27 cellular contexts compared by ENCODE assay signal in genomic region chr4:129966175-129966574, GRCh38.
DNase-seq lines count a peak whose midpoint lies in the region; ATAC-seq and TF ChIP-seq lines count a peak whose summit lies in the region.
"Had no signal": no experiment of that assay in that cellular context is flagged by ENCODE, and none has a peak within 500 bp of the region (broad histone marks: within the 10 kb centered on the region; RNA-seq: fewer than 3 reads in every experiment).

No MANE protein-coding gene starts in this region.

- no peak overlapping the region for H3K4me3 ChIP-seq in OCI-LY3 (ENCODE audit: low read length)
- H3K4me3 ChIP-seq: PC-9, SJCRH30 had no signal

- no peak overlapping the region for H3K4me3 Mint-ChIP-seq in HFFc6
- no peak overlapping the region for H3K4me3 Mint-ChIP-seq in activated T-cell treated with anti-CD3 and anti-CD28 coated beads, Interleukin-2, amount 50 U/mL, for 72 hours
- H3K4me3 Mint-ChIP-seq: B cell; CD8-positive, alpha-beta T cell had no signal

- H3K36me3 Mint-ChIP-seq in HFFc6 (ENCODE audit: low read depth): no peaks in the 10 kb centered on the region
- no peaks in the 10 kb centered on the region for H3K36me3 Mint-ChIP-seq in activated T-cell treated with anti-CD3 and anti-CD28 coated beads, Interleukin-2, amount 50 U/mL, for 72 hours (ENCODE audit: insufficient read depth in 2 of 2)
- H3K36me3 Mint-ChIP-seq: CD8-positive, alpha-beta T cell had no signal

- TF ChIP-seq CTCF in OCI-LY3 (IDR thresholded peaks at IDR 0.05; ENCODE audit: low read depth, low read length) (no peak), HFFc6 (IDR thresholded peaks at IDR 0.05) (no peak)

- no peaks in the 10 kb centered on the region for H3K27me3 ChIP-seq in OCI-LY3 (ENCODE audit: low read depth, low read length)
- H3K27me3 ChIP-seq: SJCRH30 had no signal

- no peaks in the 10 kb centered on the region for H3K79me2 ChIP-seq in OCI-LY3 (ENCODE audit: low read length)

- no peaks in the 10 kb centered on the region for H3K36me3 ChIP-seq in OCI-LY3 (replicated peaks; ENCODE audit: low read depth, low read length)
- H3K36me3 ChIP-seq: SJCRH30 had no signal

- H3K4me1 Mint-ChIP-seq in HFFc6 (ENCODE audit: low read depth): no peaks in the 10 kb centered on the region
- H3K4me1 Mint-ChIP-seq in activated T-cell treated with anti-CD3 and anti-CD28 coated beads, Interleukin-2, amount 50 U/mL, for 72 hours (ENCODE audit: low read depth): no peaks in the 10 kb centered on the region
- H3K4me1 Mint-ChIP-seq: B cell had no signal

- no peak overlapping the region for H3K4me2 ChIP-seq in OCI-LY3 (ENCODE audit: low read length)
- H3K4me2 ChIP-seq: PC-9 had no signal

- H3K9me3 ChIP-seq in OCI-LY3 (ENCODE audit: insufficient read depth, low read length): no peaks in the 10 kb centered on the region
- H3K9me3 ChIP-seq: Caco-2, SJCRH30 had no signal

- H3K27ac ChIP-seq in OCI-LY3 (ENCODE audit: low read length): no peak overlapping the region
- H3K27ac ChIP-seq: C4-2B, PC-9, SJCRH30 had no signal

- H2AFZ ChIP-seq in OCI-LY3 (ENCODE audit: low read depth, low read length): peak overlapping the region; percentile 19; the same call in 1 of the 2 replicates
- H2AFZ ChIP-seq: PC-9 had no signal

- ATAC-seq in GM18861 (IDR thresholded peaks at IDR 0.05; ENCODE audit: unreplicated experiment): peak; percentile 85
- peak; percentile 66 for ATAC-seq in GM19452 (IDR thresholded peaks at IDR 0.05; ENCODE audit: unreplicated experiment)
- peak; percentile 65 for ATAC-seq in HG03060 (IDR thresholded peaks at IDR 0.05; ENCODE audit: low read depth, unreplicated experiment)
- no peak for ATAC-seq in activated T-cell treated with anti-CD3 and anti-CD28 coated beads, Interleukin-2, amount 50 U/mL, for 72 hours (replicated peaks in 1 of 2)
- ATAC-seq: CD8-positive, alpha-beta T cell; Right ventricle myocardium inferior had no signal

- H3K27ac Mint-ChIP-seq in HFFc6: no peak overlapping the region
- H3K27ac Mint-ChIP-seq in activated T-cell treated with anti-CD3 and anti-CD28 coated beads, Interleukin-2, amount 50 U/mL, for 72 hours: no peak overlapping the region
- H3K27ac Mint-ChIP-seq: B cell; CD8-positive, alpha-beta T cell had no signal

- H3K27me3 Mint-ChIP-seq in HFFc6 (ENCODE audit: insufficient read depth): no peaks in the 10 kb centered on the region; the same call in 1 of the 2 replicates
- H3K27me3 Mint-ChIP-seq in activated T-cell treated with anti-CD3 and anti-CD28 coated beads, Interleukin-2, amount 50 U/mL, for 72 hours (ENCODE audit: low read depth): no peaks in the 10 kb centered on the region
- H3K27me3 Mint-ChIP-seq: B cell had no signal

- H4K20me1 ChIP-seq in OCI-LY3 (ENCODE audit: insufficient read depth, low read length): no peaks in the 10 kb centered on the region

- H3K9me3 Mint-ChIP-seq in HFFc6: no peaks in the 10 kb centered on the region
- peaks cover 2% of the 10 kb centered on the region in 2 donors for H3K9me3 Mint-ChIP-seq in activated T-cell treated with anti-CD3 and anti-CD28 coated beads, Interleukin-2, amount 50 U/mL, for 72 hours

- DNase-seq in AML-193 (lab: John Stamatoyannopoulos, UW) (no peak), HFFc6 (no peak)
- no peak for DNase-seq in activated CD4-positive, alpha-beta T cell treated with anti-CD3 and anti-CD28 coated beads for 48 hours
- no peak for DNase-seq in activated T-cell treated with anti-CD3 and anti-CD28 coated beads, Interleukin-2, amount 50 U/mL, for 72 hours
- DNase-seq: Caco-2; CD8-positive, alpha-beta T cell; DMS79; GF-D8; KBM-7; MV-4-11; NCI-H1105; NCI-H1436 treated with DMSO at 0.1 percent for 48 hours; NCI-H187 treated with DMSO at 0.1 percent for 48 hours; NCI-H446 treated with DMSO at 0.1 percent for 48 hours; NCI-H526; NCI-H82; NK-92 treated with Interleukin-12 subunit alpha and Interleukin-12 subunit beta, amount 100 ng/mL, for 24 hours; PC-9; SJCRH30; T-helper 2 cell had no signal

- H3K4me1 ChIP-seq in OCI-LY3 (ENCODE audit: low read length): no peaks in the 10 kb centered on the region
- H3K4me1 ChIP-seq: Caco-2, SJCRH30 had no signal

- no peak overlapping the region for H3K9ac ChIP-seq in OCI-LY3 (ENCODE audit: low read length)

Comparison
In these comparisons a context has a peak if more than half of its experiments do, and no peak if none do; other contexts are left out.
1. ATAC-seq: peak in GM18861 (single experiment), GM19452 (single experiment) and HG03060 (single experiment); none in activated T-cell treated with anti-CD3 and anti-CD28 coated beads, Interleukin-2, amount 50 U/mL, for 72 hours (0 of 2).